In the genomic region with DNA sequence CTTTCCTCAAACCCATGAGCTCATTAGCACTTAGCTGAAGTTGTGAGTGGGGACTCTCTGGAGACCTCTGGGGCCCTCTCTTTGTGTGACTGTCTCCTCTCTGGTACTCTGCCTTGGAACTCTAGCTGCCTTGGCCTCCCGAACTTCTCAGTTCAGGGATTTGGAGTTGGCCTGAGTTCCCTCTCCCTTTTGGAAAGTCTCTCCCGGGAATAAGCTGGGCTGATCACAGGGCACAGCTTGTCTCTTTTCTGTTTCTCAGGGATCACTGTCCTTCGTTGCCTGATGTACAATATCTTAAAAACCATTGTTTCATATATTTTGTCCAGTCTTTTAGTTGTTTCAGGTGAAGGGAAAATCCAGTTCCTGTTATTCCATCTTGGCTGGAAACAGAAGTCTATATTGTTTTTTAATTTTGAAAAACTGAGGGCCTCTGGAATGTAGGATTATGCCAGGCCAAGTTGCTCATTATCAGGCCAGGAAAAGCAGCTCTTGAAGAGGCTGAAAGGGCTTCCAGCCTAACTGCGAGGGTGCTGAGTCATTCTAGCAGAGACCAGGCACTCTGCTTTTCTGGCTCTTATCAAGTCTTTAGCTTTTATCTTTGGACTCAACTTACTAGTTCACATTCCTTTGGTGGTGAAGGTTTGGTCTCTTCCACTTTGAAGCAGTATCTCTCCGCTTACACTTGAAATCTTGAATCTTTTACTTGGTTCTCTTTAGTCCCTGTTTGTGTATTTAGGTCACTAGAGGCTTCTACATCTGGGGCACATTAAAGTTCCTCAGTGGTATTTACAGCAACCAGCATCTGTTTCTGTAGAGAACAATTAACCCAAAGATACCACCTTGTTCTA, we compare ENCODE assay signal across 6 cellular contexts. TPM values are rescaled to one million over a fixed set of nuclear protein-coding genes. Genes with fewer than 3 reads are reported as not detected.
A peak's percentile ranks its signal among the peaks of the same experiment; 100 is the strongest.
DNase-seq lines count a peak whose midpoint lies in the region; ATAC-seq and TF ChIP-seq lines count a peak whose summit lies in the region.

No MANE protein-coding gene starts in this region.

- H3K27ac ChIP-seq in HEK293 (ENCODE audit: extremely low read depth, low read depth, low read length): no peak overlapping the region
- peak overlapping the region; percentile 46 to 59 for H3K27ac ChIP-seq in mucosa of rectum (ENCODE audit: low read depth in 2 of 2, low read length in 2 of 2)
- no peak overlapping the region for H3K27ac ChIP-seq in CD4-positive, alpha-beta T cell (ENCODE audit: low read depth, low read length)

- DNase-seq in amniotic epithelial cell (ENCODE audit: low read depth): peak; percentile 98
- no peak for DNase-seq in CD4-positive, alpha-beta T cell

- CTCF ChIA-PET in HEK293 (lab: Yijun Ruan, JAX): interaction anchor here (0.5 to 2.9 kb wide), 15 partner anchors 8 to 1357 kb away, joined by 3 to 20 read pairs (median 4); no protein-coding TSS in a partner anchor
- CTCF ChIA-PET in CD4-positive, alpha-beta T cell (lab: Charles Lee): interaction anchor here (1.0 kb wide), 1 partner anchor 9 kb away, joined by 3 read pairs; no protein-coding TSS in a partner anchor

- H3K4me3 ChIP-seq in HEK293 (ENCODE audit: low read depth, low read length) (no peak overlapping the region), mucosa of rectum (ENCODE audit: low read length in 2 of 2) (no peak overlapping the region)

- H3K36me3 ChIP-seq in HEK293 (ENCODE audit: control insufficient read depth in 2 of 2, insufficient read depth in 1 of 2, low read length in 2 of 2) (no peaks in the 10 kb centered on the region), mucosa of rectum (ENCODE audit: control insufficient read depth in 2 of 2, insufficient read depth in 2 of 2, low read length in 2 of 2) (no peaks in the 10 kb centered on the region)

- no peak overlapping the region for H3K27ac Mint-ChIP-seq in CD4-positive, alpha-beta T cell

- peaks cover 3% of the 10 kb centered on the region; the same call in 1 of the 2 replicates for H3K4me1 ChIP-seq in HEK293 (ENCODE audit: control insufficient read depth, insufficient read depth, low read length)
- peaks cover 0 to 5% of the 10 kb centered on the region in 2 donors for H3K4me1 ChIP-seq in mucosa of rectum (ENCODE audit: control insufficient read depth in 2 of 2, insufficient read depth in 2 of 2, low read length in 2 of 2)

- ATAC-seq in CD4-positive, alpha-beta T cell (ENCODE audit: poor library complexity): no peak
- ATAC-seq in GM19397 (IDR thresholded peaks at IDR 0.05; ENCODE audit: unreplicated experiment): no peak
- ATAC-seq in GM18867 (IDR thresholded peaks at IDR 0.05; ENCODE audit: unreplicated experiment): no peak

- no peaks in the 10 kb centered on the region for H3K9me3 ChIP-seq in HEK293 (ENCODE audit: control insufficient read depth, insufficient read depth, low read depth, low read length)
- no peaks in the 10 kb centered on the region for H3K9me3 ChIP-seq in mucosa of rectum (ENCODE audit: control insufficient read depth in 2 of 2, low read length in 2 of 2)
- H3K9me3 ChIP-seq in CD4-positive, alpha-beta T cell (ENCODE audit: control insufficient read depth, low read length): no peaks in the 10 kb centered on the region

- H3K4me1 Mint-ChIP-seq in CD4-positive, alpha-beta T cell (ENCODE audit: low read depth): no peaks in the 10 kb centered on the region

- POLR2A ChIA-PET in HEK293 (lab: Yijun Ruan, JAX): interaction anchor here (1.2 kb wide), 1 partner anchor 45 kb away, joined by 5 read pairs; a partner anchor contains a TSS
- POLR2A ChIA-PET in CD4-positive, alpha-beta T cell (lab: Charles Lee): interaction anchor here (1.4 kb wide), 1 partner anchor 127 kb away, joined by 3 read pairs; no protein-coding TSS in a partner anchor

- no peaks in the 10 kb centered on the region for H3K27me3 Mint-ChIP-seq in CD4-positive, alpha-beta T cell

- no peak overlapping the region for H3K9ac ChIP-seq in mucosa of rectum (ENCODE audit: low read depth in 1 of 2, low read length in 2 of 2)

- no peaks in the 10 kb centered on the region for H3K36me3 Mint-ChIP-seq in CD4-positive, alpha-beta T cell (ENCODE audit: low read depth)

- H3K27me3 ChIP-seq in mucosa of rectum (ENCODE audit: control insufficient read depth in 2 of 2, insufficient read depth in 2 of 2, low read length in 2 of 2): no peaks in the 10 kb centered on the region
- H3K27me3 ChIP-seq in CD4-positive, alpha-beta T cell (ENCODE audit: control insufficient read depth, insufficient read depth, low read length): no peaks in the 10 kb centered on the region

- intact Hi-C loops in CD4-positive, alpha-beta T cell (cut with DNase I, micrococcal nuclease): no loop called here

- H3K9me3 Mint-ChIP-seq in CD4-positive, alpha-beta T cell: no peaks in the 10 kb centered on the region

- no peak for TF ChIP-seq CTCF in HEK293 (tag by site-specific recombination; IDR thresholded peaks at IDR 0.05)
- TF ChIP-seq CTCF in CD4-positive, alpha-beta T cell (IDR thresholded peaks at IDR 0.05): no peak

- no peak overlapping the region for H3K4me3 Mint-ChIP-seq in CD4-positive, alpha-beta T cell

TF ChIP-seq in HEK293, 187 proteins besides CTCF, POLR2A, EP300 and RAD21:
- TF ChIP-seq ZXDB (tag by site-specific recombination; IDR thresholded peaks at IDR 0.05): no peak
- no peak for TF ChIP-seq KLF7 (tag by site-specific recombination; IDR thresholded peaks at IDR 0.05; ENCODE audit: borderline replicate concordance)
- peak; percentile 57 for TF ChIP-seq ZNF335 (tag by site-specific recombination; conservative IDR thresholded peaks at IDR 0.05)
- no peak for TF ChIP-seq ZNF621 (tag by site-specific recombination; IDR thresholded peaks at IDR 0.05)
- TF ChIP-seq, protein P1, sequence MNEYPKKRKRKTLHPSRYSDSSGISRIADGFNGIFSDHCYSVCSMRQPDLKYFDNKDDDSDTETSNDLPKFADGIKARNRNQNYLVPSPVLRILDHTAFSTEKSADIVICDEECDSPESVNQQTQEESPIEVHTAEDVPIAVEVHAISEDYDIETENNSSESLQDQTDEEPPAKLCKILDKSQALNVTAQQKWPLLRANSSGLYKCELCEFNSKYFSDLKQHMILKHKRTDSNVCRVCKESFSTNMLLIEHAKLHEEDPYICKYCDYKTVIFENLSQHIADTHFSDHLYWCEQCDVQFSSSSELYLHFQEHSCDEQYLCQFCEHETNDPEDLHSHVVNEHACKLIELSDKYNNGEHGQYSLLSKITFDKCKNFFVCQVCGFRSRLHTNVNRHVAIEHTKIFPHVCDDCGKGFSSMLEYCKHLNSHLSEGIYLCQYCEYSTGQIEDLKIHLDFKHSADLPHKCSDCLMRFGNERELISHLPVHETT (tag by site-specific recombination; IDR thresholded peaks at IDR 0.05): no peak
- no peak for TF ChIP-seq ZNF561 (tag by site-specific recombination; IDR thresholded peaks at IDR 0.05; ENCODE audit: borderline replicate concordance)
- TF ChIP-seq, protein P2, sequence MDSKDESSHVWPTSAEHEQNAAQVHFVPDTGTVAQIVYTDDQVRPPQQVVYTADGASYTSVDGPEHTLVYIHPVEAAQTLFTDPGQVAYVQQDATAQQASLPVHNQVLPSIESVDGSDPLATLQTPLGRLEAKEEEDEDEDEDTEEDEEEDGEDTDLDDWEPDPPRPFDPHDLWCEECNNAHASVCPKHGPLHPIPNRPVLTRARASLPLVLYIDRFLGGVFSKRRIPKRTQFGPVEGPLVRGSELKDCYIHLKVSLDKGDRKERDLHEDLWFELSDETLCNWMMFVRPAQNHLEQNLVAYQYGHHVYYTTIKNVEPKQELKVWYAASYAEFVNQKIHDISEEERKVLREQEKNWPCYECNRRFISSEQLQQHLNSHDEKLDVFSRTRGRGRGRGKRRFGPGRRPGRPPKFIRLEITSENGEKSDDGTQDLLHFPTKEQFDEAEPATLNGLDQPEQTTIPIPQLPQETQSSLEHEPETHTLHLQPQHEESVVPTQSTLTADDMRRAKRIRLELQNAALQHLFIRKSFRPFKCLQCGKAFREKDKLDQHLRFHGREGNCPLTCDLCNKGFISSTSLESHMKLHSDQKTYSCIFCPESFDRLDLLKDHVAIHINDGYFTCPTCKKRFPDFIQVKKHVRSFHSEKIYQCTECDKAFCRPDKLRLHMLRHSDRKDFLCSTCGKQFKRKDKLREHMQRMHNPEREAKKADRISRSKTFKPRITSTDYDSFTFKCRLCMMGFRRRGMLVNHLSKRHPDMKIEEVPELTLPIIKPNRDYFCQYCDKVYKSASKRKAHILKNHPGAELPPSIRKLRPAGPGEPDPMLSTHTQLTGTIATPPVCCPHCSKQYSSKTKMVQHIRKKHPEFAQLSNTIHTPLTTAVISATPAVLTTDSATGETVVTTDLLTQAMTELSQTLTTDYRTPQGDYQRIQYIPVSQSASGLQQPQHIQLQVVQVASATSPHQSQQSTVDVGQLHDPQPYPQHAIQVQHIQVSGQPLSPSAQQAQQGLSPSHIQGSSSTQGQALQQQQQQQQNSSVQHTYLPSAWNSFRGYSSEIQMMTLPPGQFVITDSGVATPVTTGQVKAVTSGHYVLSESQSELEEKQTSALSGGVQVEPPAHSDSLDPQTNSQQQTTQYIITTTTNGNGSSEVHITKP (tag by site-specific recombination; IDR thresholded peaks at IDR 0.05): peak; percentile 70

RNA-seq across cellular contexts. Expression of a gene that starts 8.4 kb away (rescaled TPM):
- 1 to 10 TPM; 6.1 to 7.5 TPM for total RNA-seq in CD4-positive, alpha-beta T cell

RNA-seq across cellular contexts. Expression of a gene that starts 44.6 kb away (rescaled TPM):
- total RNA-seq in CD4-positive, alpha-beta T cell: under 1 TPM; 0.60 to 0.95 TPM

RNA-seq across cellular contexts. Expression of a gene that starts 44.7 kb away (rescaled TPM):
- 10 to 100 TPM; 63.6 to 64.9 TPM for total RNA-seq in CD4-positive, alpha-beta T cell

RNA-seq across cellular contexts. Expression of a gene that starts 54.1 kb away (rescaled TPM):
- 10 to 100 TPM; 14.5 to 15.0 TPM for total RNA-seq in CD4-positive, alpha-beta T cell

Comparison
In these comparisons a context has a peak if more than half of its experiments do, and no peak if none do; other contexts are left out.
1. H3K27ac ChIP-seq: peak in mucosa of rectum (2 of 2); none in HEK293 (single experiment) and CD4-positive, alpha-beta T cell (single experiment).